In the genomic region with DNA sequence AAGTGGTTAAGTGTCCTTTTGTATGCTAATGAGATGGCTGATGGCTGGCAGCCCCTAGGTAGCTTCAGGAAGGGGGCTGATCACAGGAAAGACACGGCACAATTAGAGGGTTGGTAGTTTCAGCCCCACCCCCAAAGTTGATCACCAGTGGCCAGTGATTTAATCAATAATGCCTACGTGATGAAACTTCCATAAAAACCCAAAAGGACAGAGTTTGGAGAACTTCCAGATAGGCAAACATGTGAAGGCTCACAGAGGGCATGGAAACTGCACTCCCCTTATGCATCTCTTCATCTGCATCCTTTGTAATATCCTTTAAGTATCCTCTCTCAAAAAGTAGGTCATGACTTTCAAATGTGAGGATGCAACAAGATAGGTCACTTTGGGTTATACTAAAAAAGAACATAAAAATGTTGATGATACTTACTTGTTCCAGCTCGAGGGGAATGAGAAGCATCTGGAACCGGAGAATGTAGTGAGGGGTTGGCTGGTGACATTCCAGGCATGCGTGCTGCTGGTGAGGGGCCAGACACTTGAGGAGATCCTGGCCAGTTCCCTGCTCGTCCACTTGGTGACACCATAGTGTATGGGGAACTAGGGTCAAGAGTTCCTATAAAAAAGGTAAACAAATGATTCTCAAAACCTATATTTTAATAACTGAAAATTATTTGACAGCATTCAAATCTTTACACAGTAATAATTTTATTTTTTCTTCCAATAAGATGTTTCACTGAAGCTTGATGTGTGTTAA, we compare ENCODE assay signal across 12 cellular contexts. TPM values are rescaled to one million over a fixed set of nuclear protein-coding genes. Genes with fewer than 3 reads are reported as not detected.
DNase-seq lines count a peak whose midpoint lies in the region; ATAC-seq and TF ChIP-seq lines count a peak whose summit lies in the region.
"Had no signal": no experiment of that assay in that cellular context is flagged by ENCODE, and none has a peak within 500 bp of the region (broad histone marks: within the 10 kb centered on the region; RNA-seq: fewer than 3 reads in every experiment).

No MANE protein-coding gene starts in this region.

- H3K36me3 Mint-ChIP-seq in progenitor cell of endocrine pancreas (ENCODE audit: insufficient read depth) = peaks cover 13% of the 10 kb centered on the region

- no peaks in the 10 kb centered on the region for H3K27me3 Mint-ChIP-seq in progenitor cell of endocrine pancreas

- H3K4me1 Mint-ChIP-seq in progenitor cell of endocrine pancreas (ENCODE audit: low read depth) = no peaks in the 10 kb centered on the region

- in situ Hi-C loops in SK-MEL-5 (cut with HindIII; ENCODE audit: low pct_unique_long_range_greater_than_20kb, low sequenced_read_pairs) = no loop called here

- no peak overlapping the region for H3K27ac Mint-ChIP-seq in progenitor cell of endocrine pancreas

- DNase-seq in GM12864 (ENCODE audit: low read depth) (no peak), SK-MEL-5 (ENCODE audit: low read depth, low spot score) (peak; percentile 53), fibroblast of peridontal ligament (ENCODE audit: extremely low read depth) (peak; percentile 23), progenitor cell of endocrine pancreas (ENCODE audit: low spot score, unreplicated experiment) (no peak), germinal center (ENCODE audit: low spot score) (no peak), HuH-7.5 (ENCODE audit: low spot score) (no peak)
- DNase-seq: activated effector memory CD4-positive, alpha-beta T cell treated with anti-CD3 and anti-CD28 coated beads, Interleukin-2, amount 50 U/mL, for 16 hours; NCI-H1694 had no signal

- H3K4me3 ChIP-seq in GM12864 (ENCODE audit: low read depth, low read length) = no peak overlapping the region
- H3K4me3 ChIP-seq: gastroesophageal sphincter had no signal

- ATAC-seq in HG03108 (IDR thresholded peaks at IDR 0.05; ENCODE audit: unreplicated experiment) (no peak), GM21526 (IDR thresholded peaks at IDR 0.05; ENCODE audit: low FRiP score, unreplicated experiment) (no peak)
- ATAC-seq: gastroesophageal sphincter had no signal

- H3K9me3 Mint-ChIP-seq in progenitor cell of endocrine pancreas (ENCODE audit: low read depth) = peaks cover 4% of the 10 kb centered on the region

- TF ChIP-seq CTCF in GM12864 (IDR thresholded peaks at IDR 0.05; ENCODE audit: low read depth, low read length, missing control alignments) (peak; percentile 5), progenitor cell of endocrine pancreas (IDR thresholded peaks at IDR 0.05; ENCODE audit: unreplicated experiment) (peak; percentile 36)

- H3K4me3 Mint-ChIP-seq in progenitor cell of endocrine pancreas (ENCODE audit: low read depth) = no peak overlapping the region

RNA-seq across cellular contexts. Expression of gene CXorf38, which starts 16.7 kb away (rescaled TPM):
- 9.2 and 10.9 TPM in 2 replicates for total RNA-seq in SK-MEL-5 (2014; rRNA removed; shearing (Covaris generic))
- polyA plus RNA-seq in SK-MEL-5 (2015; cell fraction: cytosol; rRNA removed) = 13.3 and 17.1 TPM in 2 replicates
- 12.6 and 13.0 TPM in 2 replicates for polyA plus RNA-seq in SK-MEL-5 (2015; cell fraction: nucleus; rRNA removed)
- 7.3 and 7.9 TPM in 2 replicates for total RNA-seq in progenitor cell of endocrine pancreas

RNA-seq across cellular contexts. Expression of gene MPC1L, which starts 40.8 kb away (rescaled TPM):
- not detected in 2 replicates for total RNA-seq in SK-MEL-5 (2014; rRNA removed; shearing (Covaris generic))
- not detected in 2 replicates for polyA plus RNA-seq in SK-MEL-5 (2015; cell fraction: cytosol; rRNA removed)
- polyA plus RNA-seq in SK-MEL-5 (2015; cell fraction: nucleus; rRNA removed) = not detected in 2 replicates
- not detected in 2 replicates for total RNA-seq in progenitor cell of endocrine pancreas
- total RNA-seq: gastroesophageal sphincter, posterior vena cava had no signal

Comparison
In these comparisons a context has a peak if more than half of its experiments do, and no peak if none do; other contexts are left out.
1. DNase-seq: peak in SK-MEL-5 (single experiment) and fibroblast of peridontal ligament (single experiment); none in GM12864 (single experiment), progenitor cell of endocrine pancreas (single experiment), germinal center (single experiment) and HuH-7.5 (single experiment).